ENCODE assay signal across 25 cellular contexts in the genomic region with DNA sequence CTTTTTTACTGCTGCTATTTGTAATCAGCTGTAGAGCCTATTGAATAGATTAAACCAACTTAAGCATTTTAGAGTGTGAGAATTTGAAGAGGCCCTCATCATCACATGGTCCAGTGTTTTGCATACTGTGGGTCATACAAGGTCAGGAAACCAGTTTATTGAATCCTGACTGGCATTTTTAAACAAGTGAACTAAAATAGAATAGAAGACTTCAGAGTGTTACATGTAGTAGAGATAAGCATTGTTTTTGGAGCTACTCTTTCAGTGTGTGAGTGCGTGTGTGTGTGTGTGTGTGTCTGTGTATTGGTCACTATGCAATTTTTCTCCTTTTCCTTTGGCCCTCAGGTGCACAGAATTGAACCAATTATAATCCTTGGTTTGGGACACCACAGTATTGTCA.
"Had no signal": no experiment of that assay in that cellular context is flagged by ENCODE, and none has a peak within 500 bp of the region (broad histone marks: within the 10 kb centered on the region; RNA-seq: fewer than 3 reads in every experiment).

No MANE protein-coding gene starts in this region.

- H3K36me3 ChIP-seq: cardiac muscle cell, SJSA1 had no signal

- H3K27me3 ChIP-seq: cardiac muscle cell, SJSA1 had no signal

- H3K27ac ChIP-seq: cardiac muscle cell, SJSA1 had no signal

- ATAC-seq: activated T-helper 17 cell treated with anti-CD3 and anti-CD28 coated beads, Interleukin-2, amount 50 U/mL, for 72 hours; Panc1; WTC11 had no signal

- H3K4me1 ChIP-seq: SJSA1 had no signal

- H3K9me3 ChIP-seq: SJSA1 had no signal

- DNase-seq: activated CD4-positive, alpha-beta memory T cell treated with anti-CD3 and anti-CD28 coated beads, Interleukin-2, amount 10 ng/mL, durations not matched to agents 7 days and 5 days; activated CD4-positive, alpha-beta T cell treated with anti-CD3 and anti-CD28 coated beads, Interleukin-2, amount 50 U/mL, for 1 hour; activated gamma-delta T cell; activated naive CD4-positive, alpha-beta T cell treated with anti-CD3 and anti-CD28 coated beads for 36 hours; activated T-cell treated with anti-CD3 and anti-CD28 coated beads for 4 hours; activated T-cell treated with anti-CD3 and anti-CD28 coated beads, Interleukin-2, amount 50 U/mL, for 48 hours; amygdala; Kasumi-1; KBM-7; NCI-H1048; NCI-H146; NCI-H187 treated with DMSO at 0.1 percent for 48 hours; NCI-H2107; NCI-H510A treated with DMSO at 0.1 percent for 48 hours; NCI-H69; NK-92 treated with Interleukin-12 subunit alpha and Interleukin-12 subunit beta, amount 100 ng/mL, for 24 hours; OCI-M1; RPMI8226; SHP77; T-helper 9 cell had no signal

- H3K4me3 ChIP-seq: cardiac muscle cell, SJSA1 had no signal
